ENCODE assay signal across 26 cellular contexts in genomic region chr2:9652267-9652666, GRCh38.
"Had no signal": no experiment of that assay in that cellular context is flagged by ENCODE, and none has a peak within 500 bp of the region (broad histone marks: within the 10 kb centered on the region; RNA-seq: fewer than 3 reads in every experiment).

No MANE protein-coding gene starts in this region.

- H3K9me3 Mint-ChIP-seq: dendritic cell treated with granulocyte-macrophage colony-stimulating factor and Interleukin-4, amounts not matched to agents 40 ng/mL and 50 ng/mL, for 4 days; endodermal cell had no signal

- H3K27me3 ChIP-seq: colonic mucosa, gastrocnemius medialis, spleen, testis, tibial artery had no signal

- H3K4me3 ChIP-seq: colonic mucosa, gastrocnemius medialis, lower lobe of right lung, mucosa of descending colon, prostate gland, skin epidermis, spleen, testis, tibial artery had no signal

- H3K9me3 ChIP-seq: colonic mucosa, gastrocnemius medialis, lower lobe of right lung, mucosa of descending colon, prostate gland, spleen, testis, tibial artery had no signal

- ATAC-seq: esophagus mucosa; gastrocnemius medialis; lower lobe of right lung; natural killer cell treated with Interleukin-12 subunit alpha and Interleukin-12 subunit beta and Interleukin-15 and Interleukin-18, amount 100 ng/mL, for 72 hours; right cardiac atrium; stimulated activated memory B cell treated with anti-CD40 and anti-IgM and Interleukin-4, amounts not matched to agents 10 μg/mL and 1 μg/mL and 100 μg/mL, for 72 hours had no signal

- H3K36me3 ChIP-seq: colonic mucosa, gastrocnemius medialis, lower lobe of right lung, prostate gland, spleen, tibial artery had no signal

- H3K4me3 Mint-ChIP-seq: dendritic cell treated with granulocyte-macrophage colony-stimulating factor and Interleukin-4, amounts not matched to agents 40 ng/mL and 50 ng/mL, for 4 days; endodermal cell; naive B cell; natural killer cell treated with Interleukin-12 subunit alpha and Interleukin-12 subunit beta and Interleukin-15 and Interleukin-18, amount 100 ng/mL, for 72 hours; neural crest cell; stimulated activated memory B cell treated with anti-CD40 and anti-IgM and Interleukin-4, amounts not matched to agents 10 μg/mL and 1 μg/mL and 100 μg/mL, for 72 hours; stimulated activated naive CD8-positive, alpha-beta T cell treated with anti-CD3 and anti-CD28 coated beads, Interleukin-15, Interleukin-2, amounts not matched to agents 100 ng/mL and 50 ng/mL, for 24 hours; type B pancreatic cell had no signal

- H3K4me1 ChIP-seq: colonic mucosa, gastrocnemius medialis, lower lobe of right lung, prostate gland, tibial artery had no signal

- H3K27ac Mint-ChIP-seq: dendritic cell treated with granulocyte-macrophage colony-stimulating factor and Interleukin-4, amounts not matched to agents 40 ng/mL and 50 ng/mL, for 4 days; endodermal cell; naive B cell; natural killer cell treated with Interleukin-12 subunit alpha and Interleukin-12 subunit beta and Interleukin-15 and Interleukin-18, amount 100 ng/mL, for 72 hours; stimulated activated memory B cell treated with anti-CD40 and anti-IgM and Interleukin-4, amounts not matched to agents 10 μg/mL and 1 μg/mL and 100 μg/mL, for 72 hours; stimulated activated naive CD8-positive, alpha-beta T cell treated with anti-CD3 and anti-CD28 coated beads, Interleukin-15, Interleukin-2, amounts not matched to agents 100 ng/mL and 50 ng/mL, for 24 hours; type B pancreatic cell had no signal

- H3K27me3 Mint-ChIP-seq: stimulated activated naive CD8-positive, alpha-beta T cell treated with anti-CD3 and anti-CD28 coated beads, Interleukin-15, Interleukin-2, amounts not matched to agents 100 ng/mL and 50 ng/mL, for 24 hours; type B pancreatic cell had no signal

- H3K27ac ChIP-seq: colonic mucosa, epithelial cell of prostate, gastrocnemius medialis, lower lobe of right lung, prostate gland, skin epidermis, testis, tibial artery had no signal

- FAIRE-seq: keratinocyte, urothelium cell line had no signal

- H3K36me3 Mint-ChIP-seq: naive B cell; natural killer cell treated with Interleukin-12 subunit alpha and Interleukin-12 subunit beta and Interleukin-15 and Interleukin-18, amount 100 ng/mL, for 72 hours; stimulated activated memory B cell treated with anti-CD40 and anti-IgM and Interleukin-4, amounts not matched to agents 10 μg/mL and 1 μg/mL and 100 μg/mL, for 72 hours; type B pancreatic cell had no signal

- DNase-seq: colonic mucosa; effector CD8-positive, alpha-beta T cell; endodermal cell; foreskin fibroblast; gastrocnemius medialis; left ventricle myocardium superior; lower lobe of right lung; mucosa of descending colon; naive B cell; right cardiac atrium; spleen; stimulated activated CD4-positive, alpha-beta T cell treated with anti-CD3 and anti-CD28 coated beads, Interleukin-4, amount 100 ng/mL, for 4 hours; testis; tibial artery had no signal
